1 cellular context compared by ENCODE assay signal in the genomic region with DNA sequence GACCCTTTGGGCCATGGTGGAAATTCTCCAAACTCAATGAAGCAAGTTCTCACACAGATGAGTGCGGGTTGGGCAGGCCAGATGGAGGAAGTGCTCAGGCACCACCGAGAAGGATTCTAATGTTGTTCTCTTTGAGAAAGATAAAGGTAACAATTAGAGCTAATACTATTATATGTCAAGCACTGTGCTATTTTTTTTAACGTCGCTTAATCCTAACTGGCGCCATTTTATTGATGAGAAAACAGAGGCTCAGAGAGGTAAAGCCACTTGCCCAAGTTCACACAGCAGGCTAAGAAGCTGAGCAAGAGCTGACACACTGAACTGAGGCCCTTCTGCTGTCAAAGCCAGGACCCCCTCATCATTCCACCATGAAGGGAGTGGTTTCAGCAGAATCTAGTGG.
TF ChIP-seq lines count a peak whose summit lies in the region.

No MANE protein-coding gene starts in this region.

TF ChIP-seq in HCT116, 20 proteins besides CTCF, POLR2A, EP300 and RAD21 (continued from another document):
- no peak for TF ChIP-seq SRF (IDR thresholded peaks at IDR 0.05; ENCODE audit: low read depth)
- TF ChIP-seq, protein P1, sequence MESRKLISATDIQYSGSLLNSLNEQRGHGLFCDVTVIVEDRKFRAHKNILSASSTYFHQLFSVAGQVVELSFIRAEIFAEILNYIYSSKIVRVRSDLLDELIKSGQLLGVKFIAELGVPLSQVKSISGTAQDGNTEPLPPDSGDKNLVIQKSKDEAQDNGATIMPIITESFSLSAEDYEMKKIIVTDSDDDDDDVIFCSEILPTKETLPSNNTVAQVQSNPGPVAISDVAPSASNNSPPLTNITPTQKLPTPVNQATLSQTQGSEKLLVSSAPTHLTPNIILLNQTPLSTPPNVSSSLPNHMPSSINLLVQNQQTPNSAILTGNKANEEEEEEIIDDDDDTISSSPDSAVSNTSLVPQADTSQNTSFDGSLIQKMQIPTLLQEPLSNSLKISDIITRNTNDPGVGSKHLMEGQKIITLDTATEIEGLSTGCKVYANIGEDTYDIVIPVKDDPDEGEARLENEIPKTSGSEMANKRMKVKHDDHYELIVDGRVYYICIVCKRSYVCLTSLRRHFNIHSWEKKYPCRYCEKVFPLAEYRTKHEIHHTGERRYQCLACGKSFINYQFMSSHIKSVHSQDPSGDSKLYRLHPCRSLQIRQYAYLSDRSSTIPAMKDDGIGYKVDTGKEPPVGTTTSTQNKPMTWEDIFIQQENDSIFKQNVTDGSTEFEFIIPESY (IDR thresholded peaks at IDR 0.05; ENCODE audit: extremely low read depth, insufficient replicate concordance, low read length): no peak
- TF ChIP-seq TCF7L2 (IDR thresholded peaks at IDR 0.05; ENCODE audit: borderline replicate concordance, extremely low read depth, insufficient read depth, insufficient read length): no peak
TF ChIP-seq in HCT116: peak in this region for 0.
